ENCODE assay signal across 1 cellular context in genomic region chr3:80190051-80190450, GRCh38.
TF ChIP-seq lines count a peak whose summit lies in the region.

No MANE protein-coding gene starts in this region.

TF ChIP-seq in GM23338, 12 proteins besides CTCF, POLR2A, EP300 and RAD21 (continued from another document):
- TF ChIP-seq ZNF462 (CRISPR knock-in tag; IDR thresholded peaks at IDR 0.05) (no peak), NANOG (IDR thresholded peaks at IDR 0.05; ENCODE audit: borderline replicate concordance) (no peak), STAT1 (IDR thresholded peaks at IDR 0.05; ENCODE audit: unreplicated experiment) (no peak), EZH2phosphoT487 (IDR thresholded peaks at IDR 0.05; ENCODE audit: unreplicated experiment) (no peak), ZNF331 (CRISPR knock-in tag; IDR thresholded peaks at IDR 0.05; ENCODE audit: low read depth) (no peak), POLR2AphosphoS5 (IDR thresholded peaks at IDR 0.05; ENCODE audit: low read depth) (no peak), JUNB (IDR thresholded peaks at IDR 0.05; ENCODE audit: unreplicated experiment) (no peak), ZNF114 (CRISPR knock-in tag; IDR thresholded peaks at IDR 0.05) (no peak)
TF ChIP-seq in GM23338: peak in this region for 0.
